Comparison of ENCODE assay signal across 1 cellular context in genomic region chr2:126886201-126886905, GRCh38.
TF ChIP-seq lines count a peak whose summit lies in the region.

No MANE protein-coding gene starts in this region.

TF ChIP-seq in HepG2, 621 proteins besides CTCF, POLR2A, EP300 and RAD21 (continued from another document and continues in another):
- TF ChIP-seq, protein P1, sequence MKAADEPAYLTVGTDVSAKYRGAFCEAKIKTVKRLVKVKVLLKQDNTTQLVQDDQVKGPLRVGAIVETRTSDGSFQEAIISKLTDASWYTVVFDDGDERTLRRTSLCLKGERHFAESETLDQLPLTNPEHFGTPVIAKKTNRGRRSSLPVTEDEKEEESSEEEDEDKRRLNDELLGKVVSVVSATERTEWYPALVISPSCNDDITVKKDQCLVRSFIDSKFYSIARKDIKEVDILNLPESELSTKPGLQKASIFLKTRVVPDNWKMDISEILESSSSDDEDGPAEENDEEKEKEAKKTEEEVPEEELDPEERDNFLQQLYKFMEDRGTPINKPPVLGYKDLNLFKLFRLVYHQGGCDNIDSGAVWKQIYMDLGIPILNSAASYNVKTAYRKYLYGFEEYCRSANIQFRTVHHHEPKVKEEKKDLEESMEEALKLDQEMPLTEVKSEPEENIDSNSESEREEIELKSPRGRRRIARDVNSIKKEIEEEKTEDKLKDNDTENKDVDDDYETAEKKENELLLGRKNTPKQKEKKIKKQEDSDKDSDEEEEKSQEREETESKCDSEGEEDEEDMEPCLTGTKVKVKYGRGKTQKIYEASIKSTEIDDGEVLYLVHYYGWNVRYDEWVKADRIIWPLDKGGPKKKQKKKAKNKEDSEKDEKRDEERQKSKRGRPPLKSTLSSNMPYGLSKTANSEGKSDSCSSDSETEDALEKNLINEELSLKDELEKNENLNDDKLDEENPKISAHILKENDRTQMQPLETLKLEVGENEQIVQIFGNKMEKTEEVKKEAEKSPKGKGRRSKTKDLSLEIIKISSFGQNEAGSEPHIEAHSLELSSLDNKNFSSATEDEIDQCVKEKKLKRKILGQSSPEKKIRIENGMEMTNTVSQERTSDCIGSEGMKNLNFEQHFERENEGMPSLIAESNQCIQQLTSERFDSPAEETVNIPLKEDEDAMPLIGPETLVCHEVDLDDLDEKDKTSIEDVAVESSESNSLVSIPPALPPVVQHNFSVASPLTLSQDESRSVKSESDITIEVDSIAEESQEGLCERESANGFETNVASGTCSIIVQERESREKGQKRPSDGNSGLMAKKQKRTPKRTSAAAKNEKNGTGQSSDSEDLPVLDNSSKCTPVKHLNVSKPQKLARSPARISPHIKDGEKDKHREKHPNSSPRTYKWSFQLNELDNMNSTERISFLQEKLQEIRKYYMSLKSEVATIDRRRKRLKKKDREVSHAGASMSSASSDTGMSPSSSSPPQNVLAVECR (CRISPR knock-in tag; IDR thresholded peaks at IDR 0.05; ENCODE audit: borderline replicate concordance): peak; percentile 24; the same call in 1 of the 2 replicates
- TF ChIP-seq TFDP2 (CRISPR knock-in tag; IDR thresholded peaks at IDR 0.05) (no peak), IRF9 (CRISPR knock-in tag; IDR thresholded peaks at IDR 0.05; ENCODE audit: borderline replicate concordance) (0 out of 2 replicates have a peak, but pooled peaks have one; percentile 49), NFYB (CRISPR knock-in tag; IDR thresholded peaks at IDR 0.05) (no peak), SP5 (CRISPR knock-in tag; IDR thresholded peaks at IDR 0.05; ENCODE audit: borderline replicate concordance, low read depth) (peak; percentile 46; the same call in 1 of the 2 replicates), NFE2 (CRISPR knock-in tag; IDR thresholded peaks at IDR 0.05) (no peak), KLF12 (CRISPR knock-in tag; IDR thresholded peaks at IDR 0.05; ENCODE audit: borderline replicate concordance) (0 out of 2 replicates have a peak, but pooled peaks have one; percentile 40), TARDBP (CRISPR knock-in tag; IDR thresholded peaks at IDR 0.05) (no peak), ZNF552 (CRISPR knock-in tag; IDR thresholded peaks at IDR 0.05; ENCODE audit: borderline replicate concordance) (0 out of 2 replicates have a peak, but pooled peaks have one; percentile 25), ZNF143 (CRISPR knock-in tag; IDR thresholded peaks at IDR 0.05) (no peak), ZNF496 (CRISPR knock-in tag; IDR thresholded peaks at IDR 0.05; ENCODE audit: insufficient replicate concordance) (no peak), MATR3 (CRISPR knock-in tag; IDR thresholded peaks at IDR 0.05) (no peak), ZNF598 (CRISPR knock-in tag; IDR thresholded peaks at IDR 0.05; ENCODE audit: borderline replicate concordance) (0 out of 2 replicates have a peak, but pooled peaks have one; percentile 37), ZFX (CRISPR knock-in tag; IDR thresholded peaks at IDR 0.05; ENCODE audit: low read depth) (0 out of 2 replicates have a peak, but pooled peaks have one; percentile 23), GZF1 (CRISPR knock-in tag; IDR thresholded peaks at IDR 0.05) (no peak), ZNF367 (CRISPR knock-in tag; IDR thresholded peaks at IDR 0.05; ENCODE audit: borderline replicate concordance) (no peak), BCL3 (CRISPR knock-in tag; IDR thresholded peaks at IDR 0.05) (peak; percentile 56; the same call in 1 of the 2 replicates), SIN3A (IDR thresholded peaks at IDR 0.05; ENCODE audit: borderline replicate concordance, low read depth, low read length) (no peak), RBM39 (IDR thresholded peaks at IDR 0.05; ENCODE audit: low read depth, low read length, poor library complexity, severe bottlenecking) (no peak), REPIN1 (CRISPR knock-in tag; IDR thresholded peaks at IDR 0.05; ENCODE audit: borderline replicate concordance, low read depth) (peak; percentile 26; the same call in 1 of the 2 replicates), ZNF431 (CRISPR knock-in tag; IDR thresholded peaks at IDR 0.05; ENCODE audit: borderline replicate concordance, low read depth) (no peak), MTF1 (CRISPR knock-in tag; IDR thresholded peaks at IDR 0.05) (no peak), KLF16 (CRISPR knock-in tag; IDR thresholded peaks at IDR 0.05) (no peak), DNMT1 (CRISPR knock-in tag; IDR thresholded peaks at IDR 0.05) (0 out of 2 replicates have a peak, but pooled peaks have one; percentile 49), ZNF557 (CRISPR knock-in tag; IDR thresholded peaks at IDR 0.05) (no peak), NCOA2 (CRISPR knock-in tag; IDR thresholded peaks at IDR 0.05) (no peak), SP4 (CRISPR knock-in tag; IDR thresholded peaks at IDR 0.05) (no peak)
- TF ChIP-seq, protein P2, sequence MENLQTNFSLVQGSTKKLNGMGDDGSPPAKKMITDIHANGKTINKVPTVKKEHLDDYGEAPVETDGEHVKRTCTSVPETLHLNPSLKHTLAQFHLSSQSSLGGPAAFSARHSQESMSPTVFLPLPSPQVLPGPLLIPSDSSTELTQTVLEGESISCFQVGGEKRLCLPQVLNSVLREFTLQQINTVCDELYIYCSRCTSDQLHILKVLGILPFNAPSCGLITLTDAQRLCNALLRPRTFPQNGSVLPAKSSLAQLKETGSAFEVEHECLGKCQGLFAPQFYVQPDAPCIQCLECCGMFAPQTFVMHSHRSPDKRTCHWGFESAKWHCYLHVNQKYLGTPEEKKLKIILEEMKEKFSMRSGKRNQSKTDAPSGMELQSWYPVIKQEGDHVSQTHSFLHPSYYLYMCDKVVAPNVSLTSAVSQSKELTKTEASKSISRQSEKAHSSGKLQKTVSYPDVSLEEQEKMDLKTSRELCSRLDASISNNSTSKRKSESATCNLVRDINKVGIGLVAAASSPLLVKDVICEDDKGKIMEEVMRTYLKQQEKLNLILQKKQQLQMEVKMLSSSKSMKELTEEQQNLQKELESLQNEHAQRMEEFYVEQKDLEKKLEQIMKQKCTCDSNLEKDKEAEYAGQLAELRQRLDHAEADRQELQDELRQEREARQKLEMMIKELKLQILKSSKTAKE (CRISPR knock-in tag; IDR thresholded peaks at IDR 0.05; ENCODE audit: borderline replicate concordance): no peak
- TF ChIP-seq, protein P3, sequence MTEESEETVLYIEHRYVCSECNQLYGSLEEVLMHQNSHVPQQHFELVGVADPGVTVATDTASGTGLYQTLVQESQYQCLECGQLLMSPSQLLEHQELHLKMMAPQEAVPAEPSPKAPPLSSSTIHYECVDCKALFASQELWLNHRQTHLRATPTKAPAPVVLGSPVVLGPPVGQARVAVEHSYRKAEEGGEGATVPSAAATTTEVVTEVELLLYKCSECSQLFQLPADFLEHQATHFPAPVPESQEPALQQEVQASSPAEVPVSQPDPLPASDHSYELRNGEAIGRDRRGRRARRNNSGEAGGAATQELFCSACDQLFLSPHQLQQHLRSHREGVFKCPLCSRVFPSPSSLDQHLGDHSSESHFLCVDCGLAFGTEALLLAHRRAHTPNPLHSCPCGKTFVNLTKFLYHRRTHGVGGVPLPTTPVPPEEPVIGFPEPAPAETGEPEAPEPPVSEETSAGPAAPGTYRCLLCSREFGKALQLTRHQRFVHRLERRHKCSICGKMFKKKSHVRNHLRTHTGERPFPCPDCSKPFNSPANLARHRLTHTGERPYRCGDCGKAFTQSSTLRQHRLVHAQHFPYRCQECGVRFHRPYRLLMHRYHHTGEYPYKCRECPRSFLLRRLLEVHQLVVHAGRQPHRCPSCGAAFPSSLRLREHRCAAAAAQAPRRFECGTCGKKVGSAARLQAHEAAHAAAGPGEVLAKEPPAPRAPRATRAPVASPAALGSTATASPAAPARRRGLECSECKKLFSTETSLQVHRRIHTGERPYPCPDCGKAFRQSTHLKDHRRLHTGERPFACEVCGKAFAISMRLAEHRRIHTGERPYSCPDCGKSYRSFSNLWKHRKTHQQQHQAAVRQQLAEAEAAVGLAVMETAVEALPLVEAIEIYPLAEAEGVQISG (CRISPR knock-in tag; IDR thresholded peaks at IDR 0.05): peak; percentile 76
- TF ChIP-seq, protein P4, sequence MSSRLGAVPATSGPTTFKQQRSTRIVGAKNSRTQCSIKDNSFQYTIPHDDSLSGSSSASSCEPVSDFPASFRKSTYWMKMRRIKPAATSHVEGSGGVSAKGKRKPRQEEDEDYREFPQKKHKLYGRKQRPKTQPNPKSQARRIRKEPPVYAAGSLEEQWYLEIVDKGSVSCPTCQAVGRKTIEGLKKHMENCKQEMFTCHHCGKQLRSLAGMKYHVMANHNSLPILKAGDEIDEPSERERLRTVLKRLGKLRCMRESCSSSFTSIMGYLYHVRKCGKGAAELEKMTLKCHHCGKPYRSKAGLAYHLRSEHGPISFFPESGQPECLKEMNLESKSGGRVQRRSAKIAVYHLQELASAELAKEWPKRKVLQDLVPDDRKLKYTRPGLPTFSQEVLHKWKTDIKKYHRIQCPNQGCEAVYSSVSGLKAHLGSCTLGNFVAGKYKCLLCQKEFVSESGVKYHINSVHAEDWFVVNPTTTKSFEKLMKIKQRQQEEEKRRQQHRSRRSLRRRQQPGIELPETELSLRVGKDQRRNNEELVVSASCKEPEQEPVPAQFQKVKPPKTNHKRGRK (CRISPR knock-in tag; IDR thresholded peaks at IDR 0.05): no peak
- TF ChIP-seq, protein P5, sequence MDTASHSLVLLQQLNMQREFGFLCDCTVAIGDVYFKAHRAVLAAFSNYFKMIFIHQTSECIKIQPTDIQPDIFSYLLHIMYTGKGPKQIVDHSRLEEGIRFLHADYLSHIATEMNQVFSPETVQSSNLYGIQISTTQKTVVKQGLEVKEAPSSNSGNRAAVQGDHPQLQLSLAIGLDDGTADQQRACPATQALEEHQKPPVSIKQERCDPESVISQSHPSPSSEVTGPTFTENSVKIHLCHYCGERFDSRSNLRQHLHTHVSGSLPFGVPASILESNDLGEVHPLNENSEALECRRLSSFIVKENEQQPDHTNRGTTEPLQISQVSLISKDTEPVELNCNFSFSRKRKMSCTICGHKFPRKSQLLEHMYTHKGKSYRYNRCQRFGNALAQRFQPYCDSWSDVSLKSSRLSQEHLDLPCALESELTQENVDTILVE (CRISPR knock-in tag; IDR thresholded peaks at IDR 0.05): no peak
- TF ChIP-seq, protein P6, sequence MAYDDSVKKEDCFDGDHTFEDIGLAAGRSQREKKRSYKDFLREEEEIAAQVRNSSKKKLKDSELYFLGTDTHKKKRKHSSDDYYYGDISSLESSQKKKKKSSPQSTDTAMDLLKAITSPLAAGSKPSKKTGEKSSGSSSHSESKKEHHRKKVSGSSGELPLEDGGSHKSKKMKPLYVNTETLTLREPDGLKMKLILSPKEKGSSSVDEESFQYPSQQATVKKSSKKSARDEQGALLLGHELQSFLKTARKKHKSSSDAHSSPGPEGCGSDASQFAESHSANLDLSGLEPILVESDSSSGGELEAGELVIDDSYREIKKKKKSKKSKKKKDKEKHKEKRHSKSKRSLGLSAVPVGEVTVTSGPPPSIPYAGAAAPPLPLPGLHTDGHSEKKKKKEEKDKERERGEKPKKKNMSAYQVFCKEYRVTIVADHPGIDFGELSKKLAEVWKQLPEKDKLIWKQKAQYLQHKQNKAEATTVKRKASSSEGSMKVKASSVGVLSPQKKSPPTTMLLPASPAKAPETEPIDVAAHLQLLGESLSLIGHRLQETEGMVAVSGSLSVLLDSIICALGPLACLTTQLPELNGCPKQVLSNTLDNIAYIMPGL (CRISPR knock-in tag; IDR thresholded peaks at IDR 0.05; ENCODE audit: borderline replicate concordance in 1 of 2, low read depth in 1 of 2): 0 out of 4 replicates have a peak, but pooled peaks have one; percentile 21 to 35
- TF ChIP-seq, protein P7, sequence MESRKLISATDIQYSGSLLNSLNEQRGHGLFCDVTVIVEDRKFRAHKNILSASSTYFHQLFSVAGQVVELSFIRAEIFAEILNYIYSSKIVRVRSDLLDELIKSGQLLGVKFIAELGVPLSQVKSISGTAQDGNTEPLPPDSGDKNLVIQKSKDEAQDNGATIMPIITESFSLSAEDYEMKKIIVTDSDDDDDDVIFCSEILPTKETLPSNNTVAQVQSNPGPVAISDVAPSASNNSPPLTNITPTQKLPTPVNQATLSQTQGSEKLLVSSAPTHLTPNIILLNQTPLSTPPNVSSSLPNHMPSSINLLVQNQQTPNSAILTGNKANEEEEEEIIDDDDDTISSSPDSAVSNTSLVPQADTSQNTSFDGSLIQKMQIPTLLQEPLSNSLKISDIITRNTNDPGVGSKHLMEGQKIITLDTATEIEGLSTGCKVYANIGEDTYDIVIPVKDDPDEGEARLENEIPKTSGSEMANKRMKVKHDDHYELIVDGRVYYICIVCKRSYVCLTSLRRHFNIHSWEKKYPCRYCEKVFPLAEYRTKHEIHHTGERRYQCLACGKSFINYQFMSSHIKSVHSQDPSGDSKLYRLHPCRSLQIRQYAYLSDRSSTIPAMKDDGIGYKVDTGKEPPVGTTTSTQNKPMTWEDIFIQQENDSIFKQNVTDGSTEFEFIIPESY (CRISPR knock-in tag; IDR thresholded peaks at IDR 0.05): 0 out of 2 replicates have a peak, but pooled peaks have one; percentile 24
- TF ChIP-seq, protein P8, sequence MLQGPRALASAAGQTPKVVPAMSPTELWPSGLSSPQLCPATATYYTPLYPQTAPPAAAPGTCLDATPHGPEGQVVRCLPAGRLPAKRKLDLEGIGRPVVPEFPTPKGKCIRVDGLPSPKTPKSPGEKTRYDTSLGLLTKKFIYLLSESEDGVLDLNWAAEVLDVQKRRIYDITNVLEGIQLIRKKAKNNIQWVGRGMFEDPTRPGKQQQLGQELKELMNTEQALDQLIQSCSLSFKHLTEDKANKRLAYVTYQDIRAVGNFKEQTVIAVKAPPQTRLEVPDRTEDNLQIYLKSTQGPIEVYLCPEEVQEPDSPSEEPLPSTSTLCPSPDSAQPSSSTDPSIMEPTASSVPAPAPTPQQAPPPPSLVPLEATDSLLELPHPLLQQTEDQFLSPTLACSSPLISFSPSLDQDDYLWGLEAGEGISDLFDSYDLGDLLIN (CRISPR knock-in tag; IDR thresholded peaks at IDR 0.05; ENCODE audit: borderline replicate concordance): 0 out of 2 replicates have a peak, but pooled peaks have one; percentile 68
